1 cellular context compared by ENCODE assay signal in genomic region chr1:116538527-116538926, GRCh38.
TF ChIP-seq lines count a peak whose summit lies in the region.

No MANE protein-coding gene starts in this region.

TF ChIP-seq in K562, 482 proteins besides CTCF, POLR2A, EP300 and RAD21 (continued from another document):
- peak; percentile 87 for TF ChIP-seq ATF3 (IDR thresholded peaks at IDR 0.05)
- TF ChIP-seq ATF3 (CRISPR knock-in tag; conservative IDR thresholded peaks at IDR 0.05): no peak
TF ChIP-seq in K562: peak in this region for 10.
